1 cellular context compared by ENCODE assay signal in the genomic region with DNA sequence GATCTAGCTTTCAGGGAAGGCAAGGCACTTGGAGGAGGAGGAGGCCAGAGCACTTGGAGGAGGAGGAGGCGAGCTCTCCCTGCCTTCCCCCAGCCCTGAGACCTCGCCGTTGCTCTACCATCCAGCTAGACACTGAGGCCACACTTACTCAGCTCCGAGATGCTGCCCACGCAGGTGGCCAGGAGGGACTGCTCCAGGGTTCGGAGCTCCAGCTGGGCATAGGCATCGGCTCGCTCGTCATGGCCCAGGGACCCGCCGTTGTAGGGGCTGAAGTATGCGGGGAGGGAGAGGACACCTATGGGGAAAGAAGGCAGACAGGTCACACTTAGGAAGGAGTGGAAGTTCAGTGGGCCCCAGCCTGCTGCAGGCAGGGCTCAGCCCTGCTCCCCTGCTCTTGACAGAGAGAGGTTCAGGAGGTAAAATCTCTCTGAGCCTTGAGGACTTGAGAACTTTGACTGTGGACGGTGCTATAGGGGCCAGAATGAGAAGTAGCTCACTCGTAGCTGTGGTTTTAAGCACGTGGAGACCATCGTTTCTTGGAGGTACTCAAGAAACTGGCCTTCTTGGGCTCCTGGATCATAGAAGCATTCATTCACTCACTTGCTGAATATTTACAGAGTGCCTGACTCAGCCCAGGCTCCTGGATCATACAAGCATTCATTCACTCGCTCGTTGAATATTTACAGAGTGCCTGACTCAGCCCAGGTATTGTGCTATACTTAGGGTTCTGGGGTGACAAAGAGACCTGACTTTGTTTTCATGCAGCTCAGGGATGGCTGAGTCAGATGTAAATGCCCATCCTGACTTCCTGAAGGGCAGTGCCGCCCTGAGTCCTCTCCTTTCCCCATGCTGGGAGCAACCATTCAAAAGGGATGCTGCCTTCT.
TF ChIP-seq lines count a peak whose summit lies in the region.

No MANE protein-coding gene starts in this region.

TF ChIP-seq in GM23338, 12 proteins besides CTCF, POLR2A, EP300 and RAD21 (continued from another document):
- TF ChIP-seq, protein P1, sequence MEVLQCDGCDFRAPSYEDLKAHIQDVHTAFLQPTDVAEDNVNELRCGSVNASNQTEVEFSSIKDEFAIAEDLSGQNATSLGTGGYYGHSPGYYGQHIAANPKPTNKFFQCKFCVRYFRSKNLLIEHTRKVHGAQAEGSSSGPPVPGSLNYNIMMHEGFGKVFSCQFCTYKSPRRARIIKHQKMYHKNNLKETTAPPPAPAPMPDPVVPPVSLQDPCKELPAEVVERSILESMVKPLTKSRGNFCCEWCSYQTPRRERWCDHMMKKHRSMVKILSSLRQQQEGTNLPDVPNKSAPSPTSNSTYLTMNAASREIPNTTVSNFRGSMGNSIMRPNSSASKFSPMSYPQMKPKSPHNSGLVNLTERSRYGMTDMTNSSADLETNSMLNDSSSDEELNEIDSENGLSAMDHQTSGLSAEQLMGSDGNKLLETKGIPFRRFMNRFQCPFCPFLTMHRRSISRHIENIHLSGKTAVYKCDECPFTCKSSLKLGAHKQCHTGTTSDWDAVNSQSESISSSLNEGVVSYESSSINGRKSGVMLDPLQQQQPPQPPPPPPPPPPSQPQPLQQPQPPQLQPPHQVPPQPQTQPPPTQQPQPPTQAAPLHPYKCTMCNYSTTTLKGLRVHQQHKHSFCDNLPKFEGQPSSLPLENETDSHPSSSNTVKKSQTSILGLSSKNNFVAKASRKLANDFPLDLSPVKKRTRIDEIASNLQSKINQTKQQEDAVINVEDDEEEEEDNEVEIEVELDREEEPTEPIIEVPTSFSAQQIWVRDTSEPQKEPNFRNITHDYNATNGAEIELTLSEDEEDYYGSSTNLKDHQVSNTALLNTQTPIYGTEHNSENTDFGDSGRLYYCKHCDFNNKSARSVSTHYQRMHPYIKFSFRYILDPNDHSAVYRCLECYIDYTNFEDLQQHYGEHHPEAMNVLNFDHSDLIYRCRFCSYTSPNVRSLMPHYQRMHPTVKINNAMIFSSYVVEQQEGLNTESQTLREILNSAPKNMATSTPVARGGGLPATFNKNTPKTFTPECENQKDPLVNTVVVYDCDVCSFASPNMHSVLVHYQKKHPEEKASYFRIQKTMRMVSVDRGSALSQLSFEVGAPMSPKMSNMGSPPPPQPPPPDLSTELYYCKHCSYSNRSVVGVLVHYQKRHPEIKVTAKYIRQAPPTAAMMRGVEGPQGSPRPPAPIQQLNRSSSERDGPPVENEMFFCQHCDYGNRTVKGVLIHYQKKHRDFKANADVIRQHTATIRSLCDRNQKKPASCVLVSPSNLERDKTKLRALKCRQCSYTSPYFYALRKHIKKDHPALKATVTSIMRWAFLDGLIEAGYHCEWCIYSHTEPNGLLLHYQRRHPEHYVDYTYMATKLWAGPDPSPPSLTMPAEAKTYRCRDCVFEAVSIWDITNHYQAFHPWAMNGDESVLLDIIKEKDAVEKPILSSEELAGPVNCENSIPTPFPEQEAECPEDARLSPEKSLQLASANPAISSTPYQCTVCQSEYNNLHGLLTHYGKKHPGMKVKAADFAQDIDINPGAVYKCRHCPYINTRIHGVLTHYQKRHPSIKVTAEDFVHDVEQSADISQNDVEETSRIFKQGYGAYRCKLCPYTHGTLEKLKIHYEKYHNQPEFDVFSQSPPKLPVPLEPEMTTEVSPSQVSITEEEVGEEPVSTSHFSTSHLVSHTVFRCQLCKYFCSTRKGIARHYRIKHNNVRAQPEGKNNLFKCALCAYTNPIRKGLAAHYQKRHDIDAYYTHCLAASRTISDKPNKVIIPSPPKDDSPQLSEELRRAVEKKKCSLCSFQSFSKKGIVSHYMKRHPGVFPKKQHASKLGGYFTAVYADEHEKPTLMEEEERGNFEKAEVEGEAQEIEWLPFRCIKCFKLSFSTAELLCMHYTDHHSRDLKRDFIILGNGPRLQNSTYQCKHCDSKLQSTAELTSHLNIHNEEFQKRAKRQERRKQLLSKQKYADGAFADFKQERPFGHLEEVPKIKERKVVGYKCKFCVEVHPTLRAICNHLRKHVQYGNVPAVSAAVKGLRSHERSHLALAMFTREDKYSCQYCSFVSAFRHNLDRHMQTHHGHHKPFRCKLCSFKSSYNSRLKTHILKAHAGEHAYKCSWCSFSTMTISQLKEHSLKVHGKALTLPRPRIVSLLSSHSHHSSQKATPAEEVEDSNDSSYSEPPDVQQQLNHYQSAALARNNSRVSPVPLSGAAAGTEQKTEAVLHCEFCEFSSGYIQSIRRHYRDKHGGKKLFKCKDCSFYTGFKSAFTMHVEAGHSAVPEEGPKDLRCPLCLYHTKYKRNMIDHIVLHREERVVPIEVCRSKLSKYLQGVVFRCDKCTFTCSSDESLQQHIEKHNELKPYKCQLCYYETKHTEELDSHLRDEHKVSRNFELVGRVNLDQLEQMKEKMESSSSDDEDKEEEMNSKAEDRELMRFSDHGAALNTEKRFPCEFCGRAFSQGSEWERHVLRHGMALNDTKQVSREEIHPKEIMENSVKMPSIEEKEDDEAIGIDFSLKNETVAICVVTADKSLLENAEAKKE (CRISPR knock-in tag; IDR thresholded peaks at IDR 0.05) = no peak
